Comparison of ENCODE assay signal across 8 cellular contexts in genomic region chr7:105808703-105809590, GRCh38.
DNase-seq lines count a peak whose midpoint lies in the region; ATAC-seq and TF ChIP-seq lines count a peak whose summit lies in the region.

No MANE protein-coding gene starts in this region.

- peaks cover 10 to 16% of the 10 kb centered on the region in 2 donors for H3K36me3 Mint-ChIP-seq in CD14-positive monocyte
- H3K36me3 Mint-ChIP-seq in activated B cell treated with CpG ODN at 0.5 μM for 24 hours (ENCODE audit: low read depth): no peaks in the 10 kb centered on the region
- peaks cover 15% of the 10 kb centered on the region for H3K36me3 Mint-ChIP-seq in dendritic cell treated with granulocyte-macrophage colony-stimulating factor and Interleukin-4, amounts not matched to agents 40 ng/mL and 50 ng/mL, for 4 days (ENCODE audit: low read depth)

- H3K27me3 Mint-ChIP-seq in CD14-positive monocyte (ENCODE audit: low read depth in 3 of 3) (peaks cover 0 to 3% (median 0%) of the 10 kb centered on the region in 3 donors), activated B cell treated with CpG ODN at 0.5 μM for 24 hours (no peaks in the 10 kb centered on the region)
- H3K27me3 Mint-ChIP-seq in dendritic cell treated with granulocyte-macrophage colony-stimulating factor and Interleukin-4, amounts not matched to agents 40 ng/mL and 50 ng/mL, for 4 days: no peaks in the 10 kb centered on the region

- CTCF ChIA-PET in activated B cell treated with CpG ODN at 0.5 μM for 24 hours (lab: Charles Lee): interaction anchor here (0.6 to 2.0 kb wide), 3 partner anchors 39 to 48 kb away, joined by 3 to 8 read pairs (median 5); no protein-coding TSS in a partner anchor

- H3K4me1 Mint-ChIP-seq in CD14-positive monocyte (peaks cover 53% of the 10 kb centered on the region), activated B cell treated with CpG ODN at 0.5 μM for 24 hours (peaks cover 46% of the 10 kb centered on the region)
- peaks cover 67% of the 10 kb centered on the region for H3K4me1 Mint-ChIP-seq in dendritic cell treated with granulocyte-macrophage colony-stimulating factor and Interleukin-4, amounts not matched to agents 40 ng/mL and 50 ng/mL, for 4 days (ENCODE audit: low read depth)

- peak; percentile 88 for DNase-seq in CD14-positive monocyte (ENCODE audit: low spot score)
- DNase-seq in activated B cell treated with CpG ODN at 0.5 μM for 24 hours: peak; percentile 60
- DNase-seq in stimulated activated CD4-positive, alpha-beta T cell treated with anti-CD3 and anti-CD28 coated beads, Interleukin-4, amount 100 ng/mL, for 1 hour: peak; percentile 76
- no peak for DNase-seq in NCI-H82 (lab: John Stamatoyannopoulos, UW)
- DNase-seq in posterior cingulate gyrus: no peak

- ATAC-seq in GM19463 (IDR thresholded peaks at IDR 0.05; ENCODE audit: unreplicated experiment) (peak; percentile 92), HG03521 (IDR thresholded peaks at IDR 0.05; ENCODE audit: unreplicated experiment) (peak; percentile 96), activated B cell treated with CpG ODN at 0.5 μM for 24 hours (ENCODE audit: low read depth) (peak; percentile 95)

- intact Hi-C loops in CD14-positive monocyte (cut with micrococcal nuclease): loop anchor here (5.0 to 10.0 kb wide), 3 partner anchors 66 to 134 kb away; partner anchors contain the start of gene ATXN7L1 (in 2 of the 2)
- intact Hi-C loops in activated B cell treated with CpG ODN at 0.5 μM for 24 hours (cut with micrococcal nuclease): loop anchor here (1.0 to 10.0 kb wide), 9 partner anchors 39 to 615 kb away; partner anchors contain the start of genes ATXN7L1, NAMPT and SYPL1
- intact Hi-C loops in dendritic cell treated with granulocyte-macrophage colony-stimulating factor and Interleukin-4, amounts not matched to agents 40 ng/mL and 50 ng/mL, for 4 days (cut with micrococcal nuclease): loop anchor here (1.0 kb wide), 1 partner anchor 67 kb away; the partner anchor contains the start of gene ATXN7L1
- intact Hi-C loops in posterior cingulate gyrus (cut with DNase I): no loop called here

- POLR2A ChIA-PET in activated B cell treated with CpG ODN at 0.5 μM for 24 hours (lab: Charles Lee): interaction anchor here (0.6 to 2.2 kb wide), 18 partner anchors 8 to 1359 kb away, joined by 3 to 20 read pairs (median 3); partner anchors contain the start of genes ATXN7L1 and NAMPT

- H3K27ac Mint-ChIP-seq in CD14-positive monocyte: peak overlapping the region; percentile 55 to 92 (median 85)
- peak overlapping the region; percentile 87 for H3K27ac Mint-ChIP-seq in activated B cell treated with CpG ODN at 0.5 μM for 24 hours
- peak overlapping the region; percentile 61 for H3K27ac Mint-ChIP-seq in dendritic cell treated with granulocyte-macrophage colony-stimulating factor and Interleukin-4, amounts not matched to agents 40 ng/mL and 50 ng/mL, for 4 days

- H3K9me3 Mint-ChIP-seq in CD14-positive monocyte (no peaks in the 10 kb centered on the region), activated B cell treated with CpG ODN at 0.5 μM for 24 hours (no peaks in the 10 kb centered on the region)
- no peaks in the 10 kb centered on the region for H3K9me3 Mint-ChIP-seq in dendritic cell treated with granulocyte-macrophage colony-stimulating factor and Interleukin-4, amounts not matched to agents 40 ng/mL and 50 ng/mL, for 4 days

- TF ChIP-seq CTCF in CD14-positive monocyte (IDR thresholded peaks at IDR 0.05): no peak
- TF ChIP-seq CTCF in activated B cell treated with CpG ODN at 0.5 μM for 24 hours (IDR thresholded peaks at IDR 0.05): no peak

- H3K4me3 Mint-ChIP-seq in CD14-positive monocyte (no peak overlapping the region), activated B cell treated with CpG ODN at 0.5 μM for 24 hours (peak overlapping the region; percentile 66)
- no peak overlapping the region for H3K4me3 Mint-ChIP-seq in dendritic cell treated with granulocyte-macrophage colony-stimulating factor and Interleukin-4, amounts not matched to agents 40 ng/mL and 50 ng/mL, for 4 days

Comparison
In these comparisons a context has a peak if more than half of its experiments do, and no peak if none do; other contexts are left out.
1. DNase-seq: peak in CD14-positive monocyte (single experiment), activated B cell treated with CpG ODN at 0.5 μM for 24 hours (single experiment) and stimulated activated CD4-positive, alpha-beta T cell treated with anti-CD3 and anti-CD28 coated beads, Interleukin-4, amount 100 ng/mL, for 1 hour (single experiment); none in NCI-H82 (single experiment) and posterior cingulate gyrus (0 of 10).
2. Peak in every context shown above with its lines, with median percentiles within 50 percentile points of each other: H3K27ac Mint-ChIP-seq and ATAC-seq.